ENCODE assay signal across 2 cellular contexts in genomic region chr1:19035356-19036048, GRCh38.
TF ChIP-seq lines count a peak whose summit lies in the region.

No MANE protein-coding gene starts in this region.

TF ChIP-seq in SK-N-SH treated with all-trans-retinoic acid at 6 μM for 48 hours, 23 proteins besides CTCF, POLR2A, EP300 and RAD21:
- TF ChIP-seq CREB5 (CRISPR knock-in tag; IDR thresholded peaks at IDR 0.05; ENCODE audit: low read depth) = no peak
- TF ChIP-seq ZC3H10 (CRISPR knock-in tag; IDR thresholded peaks at IDR 0.05) = no peak
- TF ChIP-seq ISL1 (CRISPR knock-in tag; IDR thresholded peaks at IDR 0.05) = no peak
- TF ChIP-seq ZFP3 (CRISPR knock-in tag; IDR thresholded peaks at IDR 0.05) = no peak
- TF ChIP-seq, protein P1, sequence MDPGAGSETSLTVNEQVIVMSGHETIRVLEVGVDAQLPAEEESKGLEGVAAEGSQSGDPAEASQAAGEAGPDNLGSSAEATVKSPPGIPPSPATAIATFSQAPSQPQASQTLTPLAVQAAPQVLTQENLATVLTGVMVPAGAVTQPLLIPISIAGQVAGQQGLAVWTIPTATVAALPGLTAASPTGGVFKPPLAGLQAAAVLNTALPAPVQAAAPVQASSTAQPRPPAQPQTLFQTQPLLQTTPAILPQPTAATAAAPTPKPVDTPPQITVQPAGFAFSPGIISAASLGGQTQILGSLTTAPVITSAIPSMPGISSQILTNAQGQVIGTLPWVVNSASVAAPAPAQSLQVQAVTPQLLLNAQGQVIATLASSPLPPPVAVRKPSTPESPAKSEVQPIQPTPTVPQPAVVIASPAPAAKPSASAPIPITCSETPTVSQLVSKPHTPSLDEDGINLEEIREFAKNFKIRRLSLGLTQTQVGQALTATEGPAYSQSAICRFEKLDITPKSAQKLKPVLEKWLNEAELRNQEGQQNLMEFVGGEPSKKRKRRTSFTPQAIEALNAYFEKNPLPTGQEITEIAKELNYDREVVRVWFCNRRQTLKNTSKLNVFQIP (CRISPR knock-in tag; IDR thresholded peaks at IDR 0.05; ENCODE audit: borderline replicate concordance, low read depth) = no peak
- no peak for TF ChIP-seq BACH2 (CRISPR knock-in tag; IDR thresholded peaks at IDR 0.05; ENCODE audit: borderline replicate concordance)
- TF ChIP-seq ESRRG (CRISPR knock-in tag; IDR thresholded peaks at IDR 0.05) = no peak
- no peak for TF ChIP-seq CSDC2 (CRISPR knock-in tag; IDR thresholded peaks at IDR 0.05)
- TF ChIP-seq ZNF565 (CRISPR knock-in tag; conservative IDR thresholded peaks at IDR 0.05; ENCODE audit: low read depth) = no peak
- TF ChIP-seq, protein P2, sequence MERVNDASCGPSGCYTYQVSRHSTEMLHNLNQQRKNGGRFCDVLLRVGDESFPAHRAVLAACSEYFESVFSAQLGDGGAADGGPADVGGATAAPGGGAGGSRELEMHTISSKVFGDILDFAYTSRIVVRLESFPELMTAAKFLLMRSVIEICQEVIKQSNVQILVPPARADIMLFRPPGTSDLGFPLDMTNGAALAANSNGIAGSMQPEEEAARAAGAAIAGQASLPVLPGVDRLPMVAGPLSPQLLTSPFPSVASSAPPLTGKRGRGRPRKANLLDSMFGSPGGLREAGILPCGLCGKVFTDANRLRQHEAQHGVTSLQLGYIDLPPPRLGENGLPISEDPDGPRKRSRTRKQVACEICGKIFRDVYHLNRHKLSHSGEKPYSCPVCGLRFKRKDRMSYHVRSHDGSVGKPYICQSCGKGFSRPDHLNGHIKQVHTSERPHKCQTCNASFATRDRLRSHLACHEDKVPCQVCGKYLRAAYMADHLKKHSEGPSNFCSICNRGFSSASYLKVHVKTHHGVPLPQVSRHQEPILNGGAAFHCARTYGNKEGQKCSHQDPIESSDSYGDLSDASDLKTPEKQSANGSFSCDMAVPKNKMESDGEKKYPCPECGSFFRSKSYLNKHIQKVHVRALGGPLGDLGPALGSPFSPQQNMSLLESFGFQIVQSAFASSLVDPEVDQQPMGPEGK (CRISPR knock-in tag; IDR thresholded peaks at IDR 0.05; ENCODE audit: borderline replicate concordance) = no peak
- TF ChIP-seq OSR1 (CRISPR knock-in tag; IDR thresholded peaks at IDR 0.05) = no peak
- no peak for TF ChIP-seq SNAI2 (CRISPR knock-in tag; IDR thresholded peaks at IDR 0.05)
- no peak for TF ChIP-seq ZNF70 (CRISPR knock-in tag; IDR thresholded peaks at IDR 0.05)
- TF ChIP-seq ARNTL (CRISPR knock-in tag; IDR thresholded peaks at IDR 0.05; ENCODE audit: borderline replicate concordance, low read depth) = no peak
- TF ChIP-seq GLIS3 (CRISPR knock-in tag; IDR thresholded peaks at IDR 0.05) = no peak
- no peak for TF ChIP-seq TSHZ2 (CRISPR knock-in tag; IDR thresholded peaks at IDR 0.05)
- no peak for TF ChIP-seq ZFP30 (CRISPR knock-in tag; IDR thresholded peaks at IDR 0.05)
- TF ChIP-seq TOX (CRISPR knock-in tag; IDR thresholded peaks at IDR 0.05; ENCODE audit: borderline replicate concordance) = no peak

TF ChIP-seq in liver, 16 proteins besides CTCF, POLR2A, EP300 and RAD21:
- no peak for TF ChIP-seq HNF4A (conservative IDR thresholded peaks at IDR 0.05)
- TF ChIP-seq HNF4G (IDR thresholded peaks at IDR 0.05) = no peak
- TF ChIP-seq RXRA (IDR thresholded peaks at IDR 0.05) = no peak
- no peak for TF ChIP-seq FOXA2 (IDR thresholded peaks at IDR 0.05)
- no peak for TF ChIP-seq NR2F2 (IDR thresholded peaks at IDR 0.05)
- TF ChIP-seq FOXA1 (IDR thresholded peaks at IDR 0.05) = no peak
- TF ChIP-seq SP1 (IDR thresholded peaks at IDR 0.05) = no peak
